Comparison of ENCODE assay signal across 21 cellular contexts in the genomic region with DNA sequence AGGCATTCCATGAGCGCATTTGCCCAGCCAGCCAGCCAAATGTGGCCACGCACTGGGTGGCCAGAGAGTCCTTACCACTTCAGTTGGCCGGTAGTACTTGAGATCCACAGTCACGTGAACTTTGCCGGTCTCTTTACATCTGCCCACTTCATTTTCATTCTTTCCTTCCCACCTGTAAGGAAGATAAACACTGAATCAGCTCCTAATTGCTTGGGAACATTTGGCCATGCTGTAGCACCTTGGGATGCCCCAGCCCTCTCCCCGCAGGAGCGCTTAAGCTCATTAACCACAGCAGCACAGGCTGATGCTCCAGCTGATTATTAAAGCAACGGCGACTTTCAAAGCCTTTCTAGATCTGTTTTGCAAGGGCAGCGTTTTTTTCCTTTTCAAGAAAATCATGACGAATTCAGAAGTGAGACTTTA.
DNase-seq lines count a peak whose midpoint lies in the region; ATAC-seq and TF ChIP-seq lines count a peak whose summit lies in the region.
"Had no signal": no experiment of that assay in that cellular context is flagged by ENCODE, and none has a peak within 500 bp of the region (broad histone marks: within the 10 kb centered on the region; RNA-seq: fewer than 3 reads in every experiment).

No MANE protein-coding gene starts in this region.

- H2AFZ ChIP-seq in neuronal stem cell (ENCODE audit: low read length), result no peak overlapping the region

- no peaks in the 10 kb centered on the region; the same call in 1 of the 2 replicates for H3K9me3 ChIP-seq in HEK293 (ENCODE audit: control insufficient read depth, insufficient read depth, low read depth, low read length)
- H3K9me3 ChIP-seq in neuronal stem cell (replicated peaks in 1 of 2; ENCODE audit: control insufficient read depth in 2 of 2, insufficient read depth in 1 of 2, low read depth in 1 of 2, low read length in 2 of 2), result peaks cover 2 to 9% of the 10 kb centered on the region in 2 donors
- H3K9me3 ChIP-seq: ascending aorta, pancreas had no signal

- H3K27ac ChIP-seq in HEK293 (ENCODE audit: extremely low read depth, low read depth, low read length), result no peak overlapping the region
- H3K27ac ChIP-seq in neuronal stem cell (replicated peaks; ENCODE audit: low read length), result peak overlapping the region; percentile 36
- H3K27ac ChIP-seq: ascending aorta, pancreas, upper lobe of left lung had no signal

- H2BK120ac ChIP-seq in neuronal stem cell (ENCODE audit: low read depth, low read length), result no peak overlapping the region

- peaks cover 14% of the 10 kb centered on the region for H3K4me1 ChIP-seq in HEK293 (ENCODE audit: control insufficient read depth, insufficient read depth, low read length)
- H3K4me1 ChIP-seq in neuronal stem cell (ENCODE audit: control insufficient read depth in 2 of 2, insufficient read depth in 1 of 2, low read depth in 1 of 2, low read length in 2 of 2), result peaks cover 11 to 12% of the 10 kb centered on the region in 2 donors
- H3K4me1 ChIP-seq: pancreas had no signal

- H3K9ac ChIP-seq in neuronal stem cell (ENCODE audit: low read depth, low read length, poor library complexity), result no peak overlapping the region

- H2BK15ac ChIP-seq in neuronal stem cell (ENCODE audit: low read length), result no peak overlapping the region

- H3K36me3 Mint-ChIP-seq in activated T-helper 17 cell treated with anti-CD3 and anti-CD28 coated beads, Interleukin-2, amount 50 U/mL, for 72 hours (ENCODE audit: low read depth), result peaks cover 24% of the 10 kb centered on the region
- H3K36me3 Mint-ChIP-seq in activated CD4-positive, alpha-beta T cell treated with anti-CD3 and anti-CD28 coated beads, Interleukin-2, amount 10 ng/mL, durations not matched to agents 24 days and 14 days (ENCODE audit: low read depth), result no peaks in the 10 kb centered on the region

- no peak overlapping the region for H3K4me3 Mint-ChIP-seq in activated T-helper 17 cell treated with anti-CD3 and anti-CD28 coated beads, Interleukin-2, amount 50 U/mL, for 72 hours
- no peak overlapping the region for H3K4me3 Mint-ChIP-seq in activated CD4-positive, alpha-beta T cell treated with anti-CD3 and anti-CD28 coated beads, Interleukin-2, amount 10 ng/mL, durations not matched to agents 24 days and 14 days
- H3K4me3 Mint-ChIP-seq: activated CD4-positive, alpha-beta memory T cell treated with anti-CD3 and anti-CD28 coated beads for 36 hours; activated naive CD4-positive, alpha-beta T cell treated with anti-CD3 and anti-CD28 coated beads for 36 hours; IgD-negative memory B cell; naive thymus-derived CD4-positive, alpha-beta T cell; stimulated activated naive CD8-positive, alpha-beta T cell treated with anti-CD3 and anti-CD28 coated beads, Interleukin-15, amount 100 ng/mL, for 72 hours had no signal

- H3K14ac ChIP-seq in neuronal stem cell (ENCODE audit: low read length), result no peak overlapping the region

- no peak overlapping the region for H2BK12ac ChIP-seq in neuronal stem cell (ENCODE audit: low read length)

- intact Hi-C loops in activated CD4-positive, alpha-beta T cell treated with anti-CD3 and anti-CD28 coated beads, Interleukin-2, amount 10 ng/mL, durations not matched to agents 24 days and 14 days (cut with micrococcal nuclease), result no loop called here

- H3K9me3 Mint-ChIP-seq in activated T-helper 17 cell treated with anti-CD3 and anti-CD28 coated beads, Interleukin-2, amount 50 U/mL, for 72 hours, result peaks cover 4% of the 10 kb centered on the region
- H3K9me3 Mint-ChIP-seq in activated CD4-positive, alpha-beta T cell treated with anti-CD3 and anti-CD28 coated beads, Interleukin-2, amount 10 ng/mL, durations not matched to agents 24 days and 14 days, result peaks cover 4% of the 10 kb centered on the region

- no peak overlapping the region for H3K4me2 ChIP-seq in neuronal stem cell (ENCODE audit: insufficient read depth, low read length, poor library complexity, severe bottlenecking)

- WGBS in neuronal stem cell (ENCODE audit: extremely low coverage in 2 of 2, insufficient read length in 2 of 2, insufficient replicate concordance in 1 of 2), 2 donors, result no CpG with 5 or more reads among the region's 11 CpGs

- peak; percentile 84 for DNase-seq in NCI-H2029 (lab: John Stamatoyannopoulos, UW)
- peak; percentile 49 for DNase-seq in NCI-H774 (lab: John Stamatoyannopoulos, UW)
- DNase-seq in neuronal stem cell (ENCODE audit: low spot score), result peak; percentile 24
- DNase-seq in activated CD4-positive, alpha-beta T cell treated with anti-CD3 and anti-CD28 coated beads, Interleukin-2, amount 10 ng/mL, durations not matched to agents 24 days and 14 days, result no peak
- DNase-seq in islet precursor cell, result no peak
- DNase-seq: activated CD4-positive, alpha-beta memory T cell treated with anti-CD3 and anti-CD28 coated beads for 36 hours; activated naive CD4-positive, alpha-beta T cell treated with anti-CD3 and anti-CD28 coated beads for 36 hours; activated T-cell treated with anti-CD3 and anti-CD28 coated beads for 4 hours; H7; kidney glomerular epithelial cell; mesenchymal stem cell; naive thymus-derived CD4-positive, alpha-beta T cell; pancreas; stimulated activated naive CD8-positive, alpha-beta T cell treated with anti-CD3 and anti-CD28 coated beads, Interleukin-15, amount 100 ng/mL, for 72 hours; T-helper 2 cell had no signal

- H3K36me3 ChIP-seq in HEK293 (ENCODE audit: control insufficient read depth in 2 of 2, insufficient read depth in 1 of 2, low read length in 2 of 2) (no peaks in the 10 kb centered on the region), neuronal stem cell (replicated peaks in 1 of 2; ENCODE audit: control insufficient read depth in 2 of 2, insufficient read depth in 2 of 2, low read length in 2 of 2) (no peaks in the 10 kb centered on the region)
- H3K36me3 ChIP-seq: pancreas, upper lobe of left lung had no signal

- CTCF ChIA-PET in HEK293 (lab: Yijun Ruan, JAX), result interaction anchor here (1.3 kb wide), 1 partner anchor 16 kb away, joined by 5 read pairs; no protein-coding TSS in a partner anchor

- no peaks in the 10 kb centered on the region for H3K27me3 Mint-ChIP-seq in activated T-helper 17 cell treated with anti-CD3 and anti-CD28 coated beads, Interleukin-2, amount 50 U/mL, for 72 hours
- no peaks in the 10 kb centered on the region for H3K27me3 Mint-ChIP-seq in activated CD4-positive, alpha-beta T cell treated with anti-CD3 and anti-CD28 coated beads, Interleukin-2, amount 10 ng/mL, durations not matched to agents 24 days and 14 days
- H3K27me3 Mint-ChIP-seq: activated CD4-positive, alpha-beta memory T cell treated with anti-CD3 and anti-CD28 coated beads for 36 hours; IgD-negative memory B cell; naive thymus-derived CD4-positive, alpha-beta T cell; stimulated activated naive CD8-positive, alpha-beta T cell treated with anti-CD3 and anti-CD28 coated beads, Interleukin-15, amount 100 ng/mL, for 72 hours had no signal

- no peak overlapping the region for H3K4ac ChIP-seq in neuronal stem cell (ENCODE audit: low read length)

- H2AK5ac ChIP-seq in neuronal stem cell (ENCODE audit: low read depth, low read length), result no peak overlapping the region

- H3K27ac Mint-ChIP-seq in activated T-helper 17 cell treated with anti-CD3 and anti-CD28 coated beads, Interleukin-2, amount 50 U/mL, for 72 hours, result no peak overlapping the region
- H3K27ac Mint-ChIP-seq in activated CD4-positive, alpha-beta T cell treated with anti-CD3 and anti-CD28 coated beads, Interleukin-2, amount 10 ng/mL, durations not matched to agents 24 days and 14 days, result no peak overlapping the region
- H3K27ac Mint-ChIP-seq: activated CD4-positive, alpha-beta memory T cell treated with anti-CD3 and anti-CD28 coated beads for 36 hours; activated naive CD4-positive, alpha-beta T cell treated with anti-CD3 and anti-CD28 coated beads for 36 hours; IgD-negative memory B cell; naive thymus-derived CD4-positive, alpha-beta T cell; stimulated activated naive CD8-positive, alpha-beta T cell treated with anti-CD3 and anti-CD28 coated beads, Interleukin-15, amount 100 ng/mL, for 72 hours had no signal

- POLR2A ChIA-PET in HEK293 (lab: Yijun Ruan, JAX), result no interaction called here

- no peaks in the 10 kb centered on the region for H3K4me1 Mint-ChIP-seq in activated T-helper 17 cell treated with anti-CD3 and anti-CD28 coated beads, Interleukin-2, amount 50 U/mL, for 72 hours
- H3K4me1 Mint-ChIP-seq in activated CD4-positive, alpha-beta T cell treated with anti-CD3 and anti-CD28 coated beads, Interleukin-2, amount 10 ng/mL, durations not matched to agents 24 days and 14 days, result no peaks in the 10 kb centered on the region
- H3K4me1 Mint-ChIP-seq: IgD-negative memory B cell; stimulated activated naive CD8-positive, alpha-beta T cell treated with anti-CD3 and anti-CD28 coated beads, Interleukin-15, amount 100 ng/mL, for 72 hours had no signal

- H4K8ac ChIP-seq in neuronal stem cell (ENCODE audit: low read depth, low read length), result no peak overlapping the region

- no peak overlapping the region for H2BK5ac ChIP-seq in neuronal stem cell (ENCODE audit: low read length)

- no peak overlapping the region for H3K23ac ChIP-seq in neuronal stem cell (ENCODE audit: low read depth, low read length, poor library complexity)

- H4K91ac ChIP-seq in neuronal stem cell (ENCODE audit: low read depth, low read length, poor library complexity), result no peak overlapping the region

- no peaks in the 10 kb centered on the region for H3K79me1 ChIP-seq in neuronal stem cell (ENCODE audit: low read depth, low read length)

- ATAC-seq in HG02885 (IDR thresholded peaks at IDR 0.05; ENCODE audit: poor library complexity, unreplicated experiment), result no peak
- no peak for ATAC-seq in activated T-helper 17 cell treated with anti-CD3 and anti-CD28 coated beads, Interleukin-2, amount 50 U/mL, for 72 hours (replicated peaks)
- ATAC-seq: naive thymus-derived CD4-positive, alpha-beta T cell; pancreas; stimulated activated naive CD8-positive, alpha-beta T cell treated with anti-CD3 and anti-CD28 coated beads, Interleukin-15, amount 100 ng/mL, for 72 hours had no signal

- no peak for TF ChIP-seq CTCF in HEK293 (tag by site-specific recombination; IDR thresholded peaks at IDR 0.05)

- H3K27me3 ChIP-seq in neuronal stem cell (ENCODE audit: control insufficient read depth in 3 of 3, insufficient read depth in 3 of 3, low read depth in 1 of 3, low read length in 3 of 3), result no peaks in the 10 kb centered on the region
- H3K27me3 ChIP-seq: ascending aorta, pancreas, upper lobe of left lung had no signal

- H3K4me3 ChIP-seq in HEK293 (ENCODE audit: low read depth, low read length), result no peak overlapping the region
- no peak overlapping the region for H3K4me3 ChIP-seq in neuronal stem cell (ENCODE audit: low read length in 2 of 2)
- H3K4me3 ChIP-seq: ascending aorta, pancreas, upper lobe of left lung had no signal

- no peak overlapping the region for H3K18ac ChIP-seq in neuronal stem cell (ENCODE audit: low read length)

TF ChIP-seq in HEK293, 187 proteins besides CTCF, POLR2A, EP300 and RAD21 (continues in another document):
- TF ChIP-seq ZNF311 (tag by site-specific recombination; IDR thresholded peaks at IDR 0.05; ENCODE audit: borderline replicate concordance), result no peak
- TF ChIP-seq ZNF600 (tag by site-specific recombination; IDR thresholded peaks at IDR 0.05), result no peak
- no peak for TF ChIP-seq ZNF350 (tag by site-specific recombination; IDR thresholded peaks at IDR 0.05)
- TF ChIP-seq EGR2 (tag by site-specific recombination; IDR thresholded peaks at IDR 0.05; ENCODE audit: low read depth), result peak; percentile 46; the same call in 1 of the 2 replicates
- peak; percentile 48; the same call in 1 of the 2 replicates for TF ChIP-seq ZIC2 (tag by site-specific recombination; IDR thresholded peaks at IDR 0.05)

Comparison
In these comparisons a context has a peak if more than half of its experiments do, and no peak if none do; other contexts are left out.
1. DNase-seq: peak in NCI-H2029 (single experiment), NCI-H774 (single experiment) and neuronal stem cell (single experiment); none in activated CD4-positive, alpha-beta T cell treated with anti-CD3 and anti-CD28 coated beads, Interleukin-2, amount 10 ng/mL, durations not matched to agents 24 days and 14 days (single experiment) and islet precursor cell (single experiment).